12 cellular contexts compared by ENCODE assay signal in the genomic region with DNA sequence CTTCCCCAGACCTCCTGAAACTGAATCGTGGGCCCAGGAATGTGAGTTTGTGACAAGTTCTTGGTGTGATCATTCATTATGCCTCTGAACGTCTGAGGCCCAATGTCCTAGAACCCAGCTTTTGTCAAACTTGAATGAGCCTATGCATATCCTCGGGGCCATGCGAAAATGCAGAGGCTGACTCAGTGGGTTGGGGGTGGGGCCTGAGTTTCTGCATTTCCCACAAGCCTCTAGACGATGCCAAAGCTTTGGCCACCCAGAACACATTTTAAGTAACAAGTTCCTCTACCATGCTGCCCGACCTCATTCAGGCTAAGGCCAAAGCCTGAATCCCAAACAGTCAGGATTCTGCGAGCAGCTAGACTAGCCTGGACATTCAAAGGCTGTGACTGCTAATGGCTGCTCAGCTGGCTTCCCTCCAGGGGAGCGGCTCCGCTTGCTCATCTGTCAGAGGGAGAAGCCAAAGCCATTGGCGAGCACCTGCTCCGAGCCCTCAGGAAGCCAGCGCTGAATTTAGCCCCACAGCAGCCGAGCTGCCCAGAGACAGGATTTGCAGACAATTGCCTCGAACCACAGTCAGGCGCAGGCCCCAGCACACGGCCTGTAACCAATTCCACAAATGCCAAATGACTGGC.
DNase-seq lines count a peak whose midpoint lies in the region; ATAC-seq and TF ChIP-seq lines count a peak whose summit lies in the region.
"Had no signal": no experiment of that assay in that cellular context is flagged by ENCODE, and none has a peak within 500 bp of the region (broad histone marks: within the 10 kb centered on the region; RNA-seq: fewer than 3 reads in every experiment).

No MANE protein-coding gene starts in this region.

- H3K9me3 ChIP-seq in BLaER1 = no peaks in the 10 kb centered on the region
- no peaks in the 10 kb centered on the region for H3K9me3 ChIP-seq in SJCRH30 (replicated peaks)
- H3K9me3 ChIP-seq: esophagus squamous epithelium had no signal

- H3K4me1 ChIP-seq in BLaER1 (peaks cover 14% of the 10 kb centered on the region), SJCRH30 (peaks cover 28% of the 10 kb centered on the region)
- H3K4me1 ChIP-seq: esophagus squamous epithelium had no signal

- no peaks in the 10 kb centered on the region for H4K20me1 ChIP-seq in BLaER1

- DNase-seq in NCI-H1105 (lab: John Stamatoyannopoulos, UW) = peak; percentile 88
- DNase-seq in SJCRH30 = peak; percentile 96 to 97
- DNase-seq in iPS-NIHi7 (ENCODE audit: extremely low spot score) = peak; percentile 68
- DNase-seq in central memory CD4-positive, alpha-beta T cell = no peak
- no peak for DNase-seq in DMS53 (lab: John Stamatoyannopoulos, UW)
- no peak for DNase-seq in GM10266 (ENCODE audit: extremely low spot score)
- DNase-seq: activated CD4-positive, alpha-beta memory T cell treated with anti-CD3 and anti-CD28 coated beads, Interleukin-2, amount 10 ng/mL, durations not matched to agents 7 days and 5 days; activated naive CD4-positive, alpha-beta T cell treated with anti-CD3 and anti-CD28 coated beads for 36 hours; esophagus squamous epithelium; naive B cell had no signal

- no peak for TF ChIP-seq CTCF in GM10266 (IDR thresholded peaks at IDR 0.05; ENCODE audit: control insufficient read depth, insufficient read depth, low read depth, missing control alignments)

- H3K4me3 ChIP-seq in BLaER1 (no peak overlapping the region), SJCRH30 (peak overlapping the region; percentile 26)
- H3K4me3 ChIP-seq: esophagus squamous epithelium had no signal

- H3K36me3 ChIP-seq in BLaER1 = no peaks in the 10 kb centered on the region
- no peaks in the 10 kb centered on the region for H3K36me3 ChIP-seq in SJCRH30
- H3K36me3 ChIP-seq: esophagus squamous epithelium had no signal

- H3K27ac ChIP-seq in BLaER1 (no peak overlapping the region), SJCRH30 (peak overlapping the region; percentile 70)
- H3K27ac ChIP-seq: esophagus squamous epithelium had no signal

- H3K9ac ChIP-seq in BLaER1 = no peak overlapping the region

- ATAC-seq in HG03342 (IDR thresholded peaks at IDR 0.05; ENCODE audit: unreplicated experiment) = no peak

- no peaks in the 10 kb centered on the region for H3K27me3 ChIP-seq in BLaER1
- H3K27me3 ChIP-seq in SJCRH30 = no peaks in the 10 kb centered on the region
- H3K27me3 ChIP-seq: esophagus squamous epithelium had no signal

- H3K4me2 ChIP-seq in BLaER1 = peak overlapping the region; percentile 34

Comparison
In these comparisons a context has a peak if more than half of its experiments do, and no peak if none do; other contexts are left out.
1. DNase-seq: peak in NCI-H1105 (single experiment), SJCRH30 (2 of 2) and iPS-NIHi7 (single experiment); none in central memory CD4-positive, alpha-beta T cell (single experiment), DMS53 (single experiment) and GM10266 (single experiment).